In genomic region chr13:95298169-95298940, GRCh38 we compare ENCODE assay signal across 1 cellular context.
TF ChIP-seq lines count a peak whose summit lies in the region.

No MANE protein-coding gene starts in this region.

TF ChIP-seq in IMR-90, 13 proteins besides CTCF, POLR2A, EP300 and RAD21 (continued from another document):
- no peak for TF ChIP-seq FOS (IDR thresholded peaks at IDR 0.05; ENCODE audit: low read depth, low read length)
- no peak for TF ChIP-seq ELK1 (IDR thresholded peaks at IDR 0.05; ENCODE audit: borderline replicate concordance, low read depth, low read length)
- TF ChIP-seq CEBPB (IDR thresholded peaks at IDR 0.05; ENCODE audit: low read depth, low read length) = no peak
- no peak for TF ChIP-seq BHLHE40 (IDR thresholded peaks at IDR 0.05; ENCODE audit: low read depth, low read length)
